In the genomic region with DNA sequence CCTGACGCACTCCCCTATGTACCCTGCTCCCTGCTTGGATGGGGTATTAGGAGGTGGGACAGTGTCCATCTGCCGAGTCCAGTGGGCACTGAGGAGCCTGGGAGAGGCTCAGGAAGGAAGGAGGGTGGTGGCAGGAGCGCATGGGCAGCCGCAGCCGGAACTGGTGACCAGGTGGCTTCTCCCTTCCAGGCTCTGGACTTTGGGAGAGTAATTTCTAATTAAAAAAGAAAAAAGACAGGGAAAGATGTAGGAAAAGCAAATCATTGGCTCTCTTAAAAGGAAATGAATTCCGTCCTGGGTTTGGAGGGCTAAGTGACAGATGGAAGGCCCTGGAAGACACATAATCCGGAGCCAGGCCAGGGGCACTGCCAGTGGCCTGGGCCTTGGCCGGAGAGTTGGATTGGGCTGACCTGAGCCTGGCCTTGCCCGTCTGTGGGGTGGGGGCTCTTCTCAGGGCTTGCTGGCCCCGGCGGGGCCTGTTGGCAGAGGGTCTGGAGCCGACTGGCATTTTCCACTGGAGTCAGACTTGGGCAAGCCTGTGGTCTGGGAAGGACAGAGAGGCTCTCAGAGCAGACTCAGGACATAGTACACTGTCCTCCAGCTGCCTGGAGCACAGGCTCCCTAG, we compare ENCODE assay signal across 23 cellular contexts.
DNase-seq lines count a peak whose midpoint lies in the region; ATAC-seq and TF ChIP-seq lines count a peak whose summit lies in the region.
"Had no signal": no experiment of that assay in that cellular context is flagged by ENCODE, and none has a peak within 500 bp of the region (broad histone marks: within the 10 kb centered on the region; RNA-seq: fewer than 3 reads in every experiment).

No MANE protein-coding gene starts in this region.

- peaks cover 11 to 26% (median 19%) of the 10 kb centered on the region in 11 experiments; a peak in 21 of 22 replicates for H3K27me3 ChIP-seq in BLaER1 treated with 17β-estradiol and CSF1 and Interleukin-3, amounts not matched to agents 10 nM and 100 nM
- no peaks in the 10 kb centered on the region for H3K27me3 ChIP-seq in body of pancreas
- peaks cover 15% of the 10 kb centered on the region for H3K27me3 ChIP-seq in mucosa of stomach (ENCODE audit: control insufficient read depth, insufficient read depth, low read length)

- H3K27me3 Mint-ChIP-seq in progenitor cell of endocrine pancreas: peaks cover 51% of the 10 kb centered on the region

- intact Hi-C loops in body of pancreas (cut with DNase I) (no loop called here), Right ventricle myocardium inferior (cut with DNase I) (no loop called here)

- TF ChIP-seq CTCF in body of pancreas (IDR thresholded peaks at IDR 0.05) (no peak), progenitor cell of endocrine pancreas (IDR thresholded peaks at IDR 0.05; ENCODE audit: unreplicated experiment) (no peak)

- no peaks in the 10 kb centered on the region for H3K36me3 ChIP-seq in BLaER1 treated with 17β-estradiol and CSF1 and Interleukin-3, amounts not matched to agents 10 nM and 100 nM
- H3K36me3 ChIP-seq in body of pancreas (replicated peaks in 1 of 2; ENCODE audit: insufficient read depth in 1 of 2, low read depth in 2 of 2) (no peaks in the 10 kb centered on the region), mucosa of stomach (ENCODE audit: control insufficient read depth, insufficient read depth, low read length) (peaks cover 4% of the 10 kb centered on the region)
- H3K36me3 ChIP-seq: left ventricle myocardium inferior, spleen had no signal

- H3K9me3 Mint-ChIP-seq in progenitor cell of endocrine pancreas (ENCODE audit: low read depth): no peaks in the 10 kb centered on the region
- H3K9me3 Mint-ChIP-seq: activated CD4-positive, alpha-beta memory T cell treated with anti-CD3 and anti-CD28 coated beads for 36 hours; immature natural killer cell; mesothelial cell of epicardium; stimulated activated naive CD8-positive, alpha-beta T cell treated with anti-CD3 and anti-CD28 coated beads, Interleukin-15, amount 100 ng/mL, for 72 hours; T-helper 2 cell treated with Interferon-gamma antibody and Interleukin-4, amounts not matched to agents 5 μg/mL and 100 μg/mL, for 36 hours had no signal

- H3K4me2 ChIP-seq in BLaER1 treated with 17β-estradiol and CSF1 and Interleukin-3, amounts not matched to agents 10 nM and 100 nM: peak overlapping the region in 10 of 11 experiments; percentile 77 to 92 (median 87); a peak in 20 of 22 replicates

- H3K4me3 Mint-ChIP-seq in progenitor cell of endocrine pancreas (ENCODE audit: low read depth): peak overlapping the region; percentile 64

- peaks cover 0 to 12% (median 0%) of the 10 kb centered on the region in 11 experiments; a peak in 7 of 22 replicates for H4K20me1 ChIP-seq in BLaER1 treated with 17β-estradiol and CSF1 and Interleukin-3, amounts not matched to agents 10 nM and 100 nM

- no peak overlapping the region for H3K9ac ChIP-seq in BLaER1 treated with 17β-estradiol and CSF1 and Interleukin-3, amounts not matched to agents 10 nM and 100 nM
- peak overlapping the region; percentile 17 for H3K9ac ChIP-seq in mucosa of stomach (ENCODE audit: low read length)

- no peak overlapping the region for H3K27ac Mint-ChIP-seq in progenitor cell of endocrine pancreas
- H3K27ac Mint-ChIP-seq: activated CD4-positive, alpha-beta memory T cell treated with anti-CD3 and anti-CD28 coated beads for 36 hours; immature natural killer cell; mesothelial cell of epicardium; T-helper 2 cell treated with Interferon-gamma antibody and Interleukin-4, amounts not matched to agents 5 μg/mL and 100 μg/mL, for 36 hours had no signal

- peaks cover 56 to 87% (median 73%) of the 10 kb centered on the region in 10 experiments for H3K4me1 ChIP-seq in BLaER1 treated with 17β-estradiol and CSF1 and Interleukin-3, amounts not matched to agents 10 nM and 100 nM
- H3K4me1 ChIP-seq in body of pancreas (peaks cover 35% of the 10 kb centered on the region), mucosa of stomach (ENCODE audit: control insufficient read depth, insufficient read depth, low read length) (peaks cover 49% of the 10 kb centered on the region)

- peaks cover 0 to 27% (median 6%) of the 10 kb centered on the region in 11 experiments; a peak in 12 of 22 replicates for H3K9me3 ChIP-seq in BLaER1 treated with 17β-estradiol and CSF1 and Interleukin-3, amounts not matched to agents 10 nM and 100 nM (replicated peaks in 1 of 11)
- peaks cover 0 to 5% (median 0%) of the 10 kb centered on the region in 3 donors for H3K9me3 ChIP-seq in body of pancreas
- H3K9me3 ChIP-seq in mucosa of stomach (ENCODE audit: control insufficient read depth, low read length): no peaks in the 10 kb centered on the region

- DNase-seq in body of pancreas (no peak), progenitor cell of endocrine pancreas (ENCODE audit: low spot score, unreplicated experiment) (no peak), NCI-H510A treated with DMSO at 0.1 percent for 48 hours (lab: John Stamatoyannopoulos, UW) (no peak), Right ventricle myocardium inferior (ENCODE audit: missing footprints) (no peak), left lobe of liver (ENCODE audit: low spot score) (no peak)
- no peak for DNase-seq in stimulated activated naive CD8-positive, alpha-beta T cell treated with anti-CD3 and anti-CD28 coated beads, Interleukin-15, Interleukin-2, amounts not matched to agents 100 U/mL and 50 U/mL, for 24 hours
- DNase-seq: ACHN; activated CD4-positive, alpha-beta memory T cell treated with anti-CD3 and anti-CD28 coated beads for 36 hours; activated gamma-delta T cell; immature natural killer cell; left ventricle myocardium inferior; NCI-H1417 treated with DMSO at 0.1 percent for 48 hours; NCI-H524; spleen; stimulated activated CD4-positive, alpha-beta T cell treated with anti-CD3 and anti-CD28 coated beads, Interleukin-4, amount 100 ng/mL, for 24 hours; stimulated activated naive CD8-positive, alpha-beta T cell treated with anti-CD3 and anti-CD28 coated beads, Interleukin-15, amount 100 ng/mL, for 72 hours; trophoblast cell had no signal

- no peaks in the 10 kb centered on the region for H3K36me3 Mint-ChIP-seq in progenitor cell of endocrine pancreas (ENCODE audit: insufficient read depth)
- H3K36me3 Mint-ChIP-seq: activated CD4-positive, alpha-beta memory T cell treated with anti-CD3 and anti-CD28 coated beads for 36 hours; immature natural killer cell; mesothelial cell of epicardium had no signal

- H3K4me3 ChIP-seq in BLaER1 treated with 17β-estradiol and CSF1 and Interleukin-3, amounts not matched to agents 10 nM and 100 nM: no peak overlapping the region
- no peak overlapping the region for H3K4me3 ChIP-seq in body of pancreas
- peak overlapping the region; percentile 1 for H3K4me3 ChIP-seq in mucosa of stomach (ENCODE audit: low read length)
- H3K4me3 ChIP-seq: left ventricle myocardium inferior, SK-N-MC had no signal

- peaks cover 10% of the 10 kb centered on the region for H3K4me1 Mint-ChIP-seq in progenitor cell of endocrine pancreas (ENCODE audit: low read depth)

- no peak for ATAC-seq in body of pancreas
- no peak for ATAC-seq in stimulated activated naive CD8-positive, alpha-beta T cell treated with anti-CD3 and anti-CD28 coated beads, Interleukin-15, Interleukin-2, amounts not matched to agents 100 U/mL and 50 U/mL, for 24 hours
- no peak for ATAC-seq in Right ventricle myocardium inferior
- ATAC-seq in left lobe of liver: no peak
- ATAC-seq: stimulated activated naive CD8-positive, alpha-beta T cell treated with anti-CD3 and anti-CD28 coated beads, Interleukin-15, amount 100 ng/mL, for 72 hours had no signal

- 61 to 68% methylated on average over 11 to 12 of the region's 12 CpGs for WGBS in body of pancreas, 2 donors

- no peak overlapping the region for H3K27ac ChIP-seq in BLaER1 treated with 17β-estradiol and CSF1 and Interleukin-3, amounts not matched to agents 10 nM and 100 nM
- peak overlapping the region in 3 of 4 donors; percentile 23 to 57 (median 36) for H3K27ac ChIP-seq in body of pancreas
- H3K27ac ChIP-seq: HL-60, left ventricle myocardium inferior, SK-N-MC, spleen had no signal

- no peak for TF ChIP-seq POLR2A in body of pancreas (IDR thresholded peaks at IDR 0.05)

Comparison
In these comparisons a context has a peak if more than half of its experiments do, and no peak if none do; other contexts are left out.
1. H3K27ac ChIP-seq: peak in body of pancreas (3 of 4); none in BLaER1 treated with 17β-estradiol and CSF1 and Interleukin-3, amounts not matched to agents 10 nM and 100 nM (0 of 11).